Comparison of ENCODE assay signal across 8 cellular contexts in genomic region chr9:131276107-131276888, GRCh38. TPM values are rescaled to one million over a fixed set of nuclear protein-coding genes. Genes with fewer than 3 reads are reported as not detected.
DNase-seq lines count a peak whose midpoint lies in the region; ATAC-seq and TF ChIP-seq lines count a peak whose summit lies in the region.

Gene FAM78A (minus strand): TSS chr9:131276510. CDS start chr9:131276179, 331 bp downstream.

- ATAC-seq in left cardiac atrium (peak in 1 of 2 donors; percentile 2), HG02938 (IDR thresholded peaks at IDR 0.05; ENCODE audit: unreplicated experiment) (no peak), GM18517 (IDR thresholded peaks at IDR 0.05; ENCODE audit: unreplicated experiment) (no peak)

- H3K4me1 Mint-ChIP-seq in activated T-helper 1 cell treated with anti-CD3 and anti-CD28 coated beads, Interleukin-12 subunit alpha, Interleukin-12 subunit beta, Interleukin-2, Interleukin-4 antibody, amounts not matched to agents 30 ng/mL and 10 ng/mL and 1 ng/mL, durations not matched to agents 14 hours and 24 hours and 36 hours (ENCODE audit: low read depth): peaks cover 37% of the 10 kb centered on the region

- H3K9ac ChIP-seq in Loucy (ENCODE audit: low read depth, low read length, poor library complexity, severe bottlenecking): peak within 1 kb of the TSS; percentile 84

- DNase-seq in activated T-helper 1 cell treated with anti-CD3 and anti-CD28 coated beads, Interleukin-12 subunit alpha, Interleukin-12 subunit beta, Interleukin-2, Interleukin-4 antibody, amounts not matched to agents 30 ng/mL and 10 ng/mL and 1 ng/mL, durations not matched to agents 14 hours and 24 hours and 36 hours (ENCODE audit: low spot score): no peak
- DNase-seq in left cardiac atrium: peak; percentile 78
- peak; percentile 66 for DNase-seq in retina
- DNase-seq in C1 segment of cervical spinal cord (lab: John Stamatoyannopoulos, UW): no peak

- H3K9me3 ChIP-seq in DOHH2 (ENCODE audit: control insufficient read depth, insufficient read depth, low read length) (no peaks in the 10 kb centered on the region), Loucy (ENCODE audit: insufficient read depth, low read depth, low read length) (no peaks in the 10 kb centered on the region)

- peak within 1 kb of the TSS; percentile 100 for H3K4me2 ChIP-seq in DOHH2 (ENCODE audit: low read length)
- peak within 1 kb of the TSS; percentile 90 for H3K4me2 ChIP-seq in Loucy (ENCODE audit: low read depth, low read length, poor library complexity, severe bottlenecking)

- no peaks in the 10 kb centered on the region for H3K9me3 Mint-ChIP-seq in activated T-helper 1 cell treated with anti-CD3 and anti-CD28 coated beads, Interleukin-12 subunit alpha, Interleukin-12 subunit beta, Interleukin-2, Interleukin-4 antibody, amounts not matched to agents 30 ng/mL and 10 ng/mL and 1 ng/mL, durations not matched to agents 14 hours and 24 hours and 36 hours

- H3K4me1 ChIP-seq in DOHH2 (ENCODE audit: control insufficient read depth, low read length): peaks cover 38% of the 10 kb centered on the region
- peaks cover 54% of the 10 kb centered on the region for H3K4me1 ChIP-seq in Loucy (ENCODE audit: insufficient read depth, low read length, poor library complexity, severe bottlenecking)

- peaks cover 5% of the 10 kb centered on the region for H3K27me3 Mint-ChIP-seq in activated T-helper 1 cell treated with anti-CD3 and anti-CD28 coated beads, Interleukin-12 subunit alpha, Interleukin-12 subunit beta, Interleukin-2, Interleukin-4 antibody, amounts not matched to agents 30 ng/mL and 10 ng/mL and 1 ng/mL, durations not matched to agents 14 hours and 24 hours and 36 hours (ENCODE audit: insufficient read depth)

- H3K36me3 ChIP-seq in DOHH2 (ENCODE audit: control insufficient read depth, low read length) (peaks cover 43% of the 10 kb centered on the region), Loucy (ENCODE audit: insufficient read depth, low read length) (no peaks in the 10 kb centered on the region)

- peak within 1 kb of the TSS; percentile 99 for H3K27ac Mint-ChIP-seq in activated T-helper 1 cell treated with anti-CD3 and anti-CD28 coated beads, Interleukin-12 subunit alpha, Interleukin-12 subunit beta, Interleukin-2, Interleukin-4 antibody, amounts not matched to agents 30 ng/mL and 10 ng/mL and 1 ng/mL, durations not matched to agents 14 hours and 24 hours and 36 hours

- peaks cover 40% of the 10 kb centered on the region for H3K36me3 Mint-ChIP-seq in activated T-helper 1 cell treated with anti-CD3 and anti-CD28 coated beads, Interleukin-12 subunit alpha, Interleukin-12 subunit beta, Interleukin-2, Interleukin-4 antibody, amounts not matched to agents 30 ng/mL and 10 ng/mL and 1 ng/mL, durations not matched to agents 14 hours and 24 hours and 36 hours (ENCODE audit: low read depth)

- H4K20me1 ChIP-seq in DOHH2 (ENCODE audit: control insufficient read depth, insufficient read depth, low read depth, low read length) (no peaks in the 10 kb centered on the region), Loucy (ENCODE audit: insufficient read depth, low read length, poor library complexity, severe bottlenecking) (no peaks in the 10 kb centered on the region)

- H3K27me3 ChIP-seq in DOHH2 (ENCODE audit: control insufficient read depth, low read length) (no peaks in the 10 kb centered on the region), Loucy (ENCODE audit: insufficient read depth, low read length, poor library complexity, severe bottlenecking) (no peaks in the 10 kb centered on the region)

- H3F3A ChIP-seq in DOHH2 (ENCODE audit: control insufficient read depth, insufficient read depth): peaks cover 9% of the 10 kb centered on the region
- H3F3A ChIP-seq in Loucy (ENCODE audit: low read depth): no peaks in the 10 kb centered on the region

- H3K27ac ChIP-seq in DOHH2 (ENCODE audit: low read depth, low read length): peak within 1 kb of the TSS; percentile 80

- H3K9me2 ChIP-seq in DOHH2 (replicated peaks; ENCODE audit: control insufficient read depth, low read length) (no peaks in the 10 kb centered on the region), Loucy (replicated peaks; ENCODE audit: low read depth, low read length) (no peaks in the 10 kb centered on the region)

- intact Hi-C loops in activated T-helper 1 cell treated with anti-CD3 and anti-CD28 coated beads, Interleukin-12 subunit alpha, Interleukin-12 subunit beta, Interleukin-2, Interleukin-4 antibody, amounts not matched to agents 30 ng/mL and 10 ng/mL and 1 ng/mL, durations not matched to agents 14 hours and 24 hours and 36 hours (cut with micrococcal nuclease): loop anchor here (1.0 to 5.0 kb wide), 2 partner anchors 38 to 451 kb away; no protein-coding TSS in a partner anchor
- intact Hi-C loops in left cardiac atrium (cut with DNase I): loop anchor here (5.0 to 10.0 kb wide), 3 partner anchors 56 to 101 kb away; no protein-coding TSS in a partner anchor

- H2AFZ ChIP-seq in Loucy (ENCODE audit: low read length): 0 out of 2 replicates have a peak within 1 kb of the TSS, but pooled peaks have one; percentile 45

- H3K4me3 Mint-ChIP-seq in activated T-helper 1 cell treated with anti-CD3 and anti-CD28 coated beads, Interleukin-12 subunit alpha, Interleukin-12 subunit beta, Interleukin-2, Interleukin-4 antibody, amounts not matched to agents 30 ng/mL and 10 ng/mL and 1 ng/mL, durations not matched to agents 14 hours and 24 hours and 36 hours: peak within 1 kb of the TSS; percentile 100

- TF ChIP-seq CTCF in DOHH2 (IDR thresholded peaks at IDR 0.05; ENCODE audit: low read depth, low read length, poor library complexity, severe bottlenecking): no peak
- 0 out of 2 replicates have a peak, but pooled peaks have one; percentile 13 for TF ChIP-seq CTCF in Loucy (conservative IDR thresholded peaks at IDR 0.05; ENCODE audit: low read length)

- H3K4me3 ChIP-seq in DOHH2 (ENCODE audit: low read length) (peak within 1 kb of the TSS; percentile 96), Loucy (ENCODE audit: low read length, poor library complexity, severe bottlenecking) (peak within 1 kb of the TSS; percentile 67)

- H3K79me2 ChIP-seq in DOHH2 (ENCODE audit: control insufficient read depth, low read length) (peaks cover 52% of the 10 kb centered on the region), Loucy (ENCODE audit: insufficient read depth, low read length) (peaks cover 52% of the 10 kb centered on the region)

RNA-seq across cellular contexts. Expression of gene FAM78A, which starts in this region (rescaled TPM):
- 52.8 and 54.3 TPM in 2 replicates for total RNA-seq in activated T-helper 1 cell treated with anti-CD3 and anti-CD28 coated beads, Interleukin-12 subunit alpha, Interleukin-12 subunit beta, Interleukin-2, Interleukin-4 antibody, amounts not matched to agents 30 ng/mL and 10 ng/mL and 1 ng/mL, durations not matched to agents 14 hours and 24 hours and 36 hours
- total RNA-seq in left cardiac atrium: 10 to 100 TPM; 50.4 to 60.5 TPM

Comparison
In these comparisons a context has a peak if more than half of its experiments do, and no peak if none do; other contexts are left out.
1. DNase-seq: peak in left cardiac atrium (single experiment) and retina (single experiment); none in activated T-helper 1 cell treated with anti-CD3 and anti-CD28 coated beads, Interleukin-12 subunit alpha, Interleukin-12 subunit beta, Interleukin-2, Interleukin-4 antibody, amounts not matched to agents 30 ng/mL and 10 ng/mL and 1 ng/mL, durations not matched to agents 14 hours and 24 hours and 36 hours (single experiment) and C1 segment of cervical spinal cord (0 of 14).